8 cellular contexts compared by ENCODE assay signal in genomic region chr2:11753886-11754704, GRCh38. TPM values are rescaled to one million over a fixed set of nuclear protein-coding genes. Genes with fewer than 3 reads are reported as not detected.
DNase-seq lines count a peak whose midpoint lies in the region; ATAC-seq and TF ChIP-seq lines count a peak whose summit lies in the region.

No MANE protein-coding gene starts in this region.

- peak overlapping the region; percentile 8 for H3K9ac ChIP-seq in OCI-LY1 (ENCODE audit: low read length)

- H2AFZ ChIP-seq in ACC112 (ENCODE audit: low read length, unreplicated experiment) = no peak overlapping the region
- no peak overlapping the region for H2AFZ ChIP-seq in OCI-LY1 (ENCODE audit: low read length)

- peak overlapping the region; percentile 17 for H3K27ac Mint-ChIP-seq in glutamatergic neuron (ENCODE audit: unreplicated experiment)

- H3K9me3 Mint-ChIP-seq in glutamatergic neuron (ENCODE audit: unreplicated experiment) = peaks cover 5% of the 10 kb centered on the region

- H3K4me1 ChIP-seq in ACC112 (ENCODE audit: control insufficient read depth, insufficient read depth, low read length, unreplicated experiment) = peaks cover 20% of the 10 kb centered on the region
- peaks cover 78% of the 10 kb centered on the region for H3K4me1 ChIP-seq in OCI-LY1 (ENCODE audit: insufficient read depth, low read length, severe bottlenecking)

- H3K4me1 Mint-ChIP-seq in glutamatergic neuron (ENCODE audit: low read depth, unreplicated experiment) = peaks cover 49% of the 10 kb centered on the region

- H3K36me3 ChIP-seq in ACC112 (ENCODE audit: insufficient read depth, low read length) (peaks cover 4% of the 10 kb centered on the region; the same call in 1 of the 2 replicates), OCI-LY1 (ENCODE audit: insufficient read depth, low read length) (peaks cover 20% of the 10 kb centered on the region)

- H3K4me3 ChIP-seq in ACC112 (ENCODE audit: low read depth, low read length) (0 out of 2 replicates have a peak overlapping the region, but pooled peaks have one; percentile 12), OCI-LY1 (ENCODE audit: low read depth, low read length, poor library complexity, severe bottlenecking) (peak overlapping the region; percentile 36)

- peak; percentile 34 to 59 for DNase-seq in activated T-helper 1 cell treated with anti-CD3 and anti-CD28 coated beads, Interleukin-2, amount 50 U/mL, for 16 hours (ENCODE audit: low read depth in 1 of 2, low spot score in 1 of 2)
- no peak for DNase-seq in glutamatergic neuron
- DNase-seq in stimulated activated CD4-positive, alpha-beta T cell treated with anti-CD3 and anti-CD28 coated beads, Interleukin-2, amount 100 ng/mL, for 4 hours (ENCODE audit: low read depth) = peak; percentile 73
- DNase-seq in NCI-H1436 treated with DMSO at 0.1 percent for 48 hours (lab: John Stamatoyannopoulos, UW) = no peak

- no peaks in the 10 kb centered on the region for H3K9me2 ChIP-seq in OCI-LY1 (ENCODE audit: low read depth, low read length)

- peaks cover 8% of the 10 kb centered on the region for H3K36me3 Mint-ChIP-seq in glutamatergic neuron (ENCODE audit: unreplicated experiment)

- peak; percentile 33 for ATAC-seq in GM19023 (IDR thresholded peaks at IDR 0.05; ENCODE audit: unreplicated experiment)
- ATAC-seq in HG03159 (IDR thresholded peaks at IDR 0.05; ENCODE audit: unreplicated experiment) = peak; percentile 32

- H3K27ac ChIP-seq in ACC112 (ENCODE audit: low read depth, low read length) (no peak overlapping the region), OCI-LY1 (ENCODE audit: low read depth, low read length, poor library complexity, severe bottlenecking) (peak overlapping the region; percentile 86)

- H3K4me3 Mint-ChIP-seq in glutamatergic neuron (ENCODE audit: unreplicated experiment) = no peak overlapping the region

- H3K27me3 ChIP-seq in ACC112 (ENCODE audit: insufficient read depth, low read length) = no peaks in the 10 kb centered on the region
- H3K27me3 ChIP-seq in OCI-LY1 (ENCODE audit: insufficient read depth, low read length) = no peaks in the 10 kb centered on the region

- H4K20me1 ChIP-seq in OCI-LY1 (ENCODE audit: insufficient read depth, low read length) = no peaks in the 10 kb centered on the region

- H3K79me2 ChIP-seq in ACC112 (ENCODE audit: control insufficient read depth, insufficient read depth, low read length, unreplicated experiment) (peaks cover 68% of the 10 kb centered on the region), OCI-LY1 (ENCODE audit: insufficient read depth, low read length) (peaks cover 36% of the 10 kb centered on the region)

- H3F3A ChIP-seq in OCI-LY1 (ENCODE audit: insufficient read depth, low read length) = peaks cover 7% of the 10 kb centered on the region; the same call in 1 of the 2 replicates

- H3K9me3 ChIP-seq in OCI-LY1 (ENCODE audit: low read length) = 0 out of 2 replicates have a peak, but pooled peaks cover 3% of the 10 kb centered on the region

- TF ChIP-seq CTCF in OCI-LY1 (IDR thresholded peaks at IDR 0.05; ENCODE audit: low read length) (no peak), glutamatergic neuron (IDR thresholded peaks at IDR 0.05; ENCODE audit: partially characterized antibody, unreplicated experiment) (no peak)

- peaks cover 2% of the 10 kb centered on the region for H3K27me3 Mint-ChIP-seq in glutamatergic neuron (ENCODE audit: unreplicated experiment)

- peak overlapping the region; percentile 61 for H3K4me2 ChIP-seq in OCI-LY1 (ENCODE audit: low read length)

RNA-seq across cellular contexts. Expression of gene LPIN1, which starts 7.7 kb away (rescaled TPM):
- 142 TPM for total RNA-seq in glutamatergic neuron (ENCODE audit: unreplicated experiment)

Comparison
In these comparisons a context has a peak if more than half of its experiments do, and no peak if none do; other contexts are left out.
1. DNase-seq: peak in activated T-helper 1 cell treated with anti-CD3 and anti-CD28 coated beads, Interleukin-2, amount 50 U/mL, for 16 hours (2 of 2) and stimulated activated CD4-positive, alpha-beta T cell treated with anti-CD3 and anti-CD28 coated beads, Interleukin-2, amount 100 ng/mL, for 4 hours (single experiment); none in glutamatergic neuron (single experiment) and NCI-H1436 treated with DMSO at 0.1 percent for 48 hours (single experiment).